ENCODE assay signal across 7 cellular contexts in genomic region chr14:20454359-20454644, GRCh38. TPM values are rescaled to one million over a fixed set of nuclear protein-coding genes. Genes with fewer than 3 reads are reported as not detected.
A peak's percentile ranks its signal among the peaks of the same experiment; 100 is the strongest.
DNase-seq lines count a peak whose midpoint lies in the region; FAIRE-seq and TF ChIP-seq lines count a peak whose summit lies in the region.
"Had no signal": no experiment of that assay in that cellular context is flagged by ENCODE, and none has a peak within 500 bp of the region (broad histone marks: within the 10 kb centered on the region; RNA-seq: fewer than 3 reads in every experiment).

No MANE protein-coding gene starts in this region.

- DNase-seq in CD8-positive, alpha-beta memory T cell, result peak; percentile 77 to 90 (median 86)
- DNase-seq in H54 (ENCODE audit: insufficient read length, low spot score) (peak; percentile 25), NCI-H2107 treated with DMSO at 0.1 percent for 48 hours (lab: John Stamatoyannopoulos, UW; ENCODE audit: unreplicated experiment) (peak; percentile 82), dorsolateral prefrontal cortex (peak in 1 of 10 donors; percentile 74), retinal pigment epithelial cell (ENCODE audit: low read depth) (peak; percentile 93), NCI-H2227 treated with DMSO at 0.1 percent for 48 hours (lab: John Stamatoyannopoulos, UW) (no peak)

- H3K27me3 ChIP-seq in CD8-positive, alpha-beta memory T cell (ENCODE audit: insufficient read depth, low read length, poor library complexity, severe bottlenecking), result no peaks in the 10 kb centered on the region
- no peaks in the 10 kb centered on the region for H3K27me3 ChIP-seq in dorsolateral prefrontal cortex

- peak overlapping the region; percentile 78 for H3K4me3 ChIP-seq in CD8-positive, alpha-beta memory T cell (ENCODE audit: low read length)
- H3K4me3 ChIP-seq in dorsolateral prefrontal cortex (peak overlapping the region; percentile 63 to 99 (median 88)), retinal pigment epithelial cell (ENCODE audit: low read length) (peak overlapping the region; percentile 92)

- H3K4me1 Mint-ChIP-seq in CD8-positive, alpha-beta memory T cell, result peaks cover 17 to 32% (median 26%) of the 10 kb centered on the region in 3 donors

- H3K9me3 Mint-ChIP-seq in CD8-positive, alpha-beta memory T cell, result no peaks in the 10 kb centered on the region

- H3K4me3 Mint-ChIP-seq in CD8-positive, alpha-beta memory T cell, result no peak overlapping the region

- no peaks in the 10 kb centered on the region for H3K9me3 ChIP-seq in CD8-positive, alpha-beta memory T cell (ENCODE audit: low read length)

- peaks cover 21% of the 10 kb centered on the region for H3K4me1 ChIP-seq in CD8-positive, alpha-beta memory T cell (ENCODE audit: insufficient read depth, low read length)

- no peak for FAIRE-seq in H54 (lab: Jason Lieb, UNC)

- peak in 1 of 56 donors; percentile 19 for TF ChIP-seq CTCF in dorsolateral prefrontal cortex (IDR thresholded peaks at IDR 0.05 in 54 of 56, conservative IDR thresholded peaks at IDR 0.05 in 2 of 56; ENCODE audit: low read depth in 1 of 56, partially characterized antibody in 56 of 56)
- TF ChIP-seq CTCF in retinal pigment epithelial cell (conservative IDR thresholded peaks at IDR 0.05; ENCODE audit: low read depth, low read length), result no peak

- intact Hi-C loops in dorsolateral prefrontal cortex (cut with DNase I), result loop anchor here in 1 of 2 donors (2.0 kb wide), 1 partner anchor 20 kb away; no protein-coding TSS in a partner anchor

- H3K27ac ChIP-seq in CD8-positive, alpha-beta memory T cell (ENCODE audit: low read depth, low read length), result peak overlapping the region; percentile 87
- H3K27ac ChIP-seq in dorsolateral prefrontal cortex, result peak overlapping the region; percentile 53 to 99 (median 93)

- CTCF ChIA-PET in CD8-positive, alpha-beta memory T cell (lab: Charles Lee), result interaction anchor here (2.5 kb wide), 1 partner anchor 39 kb away, joined by 8 read pairs; no protein-coding TSS in a partner anchor

- no peaks in the 10 kb centered on the region for H3K27me3 Mint-ChIP-seq in CD8-positive, alpha-beta memory T cell

- peaks cover 59% of the 10 kb centered on the region for H3K36me3 ChIP-seq in CD8-positive, alpha-beta memory T cell (ENCODE audit: insufficient read depth, low read length)

- H3K27ac Mint-ChIP-seq in CD8-positive, alpha-beta memory T cell, result no peak overlapping the region

- POLR2A ChIA-PET in CD8-positive, alpha-beta memory T cell (lab: Charles Lee), result interaction anchor here (0.6 to 2.2 kb wide), 2 partner anchors 16 to 786 kb away, joined by 6 to 18 read pairs; partner anchors contain the start of gene PNP

- peaks cover 5 to 30% (median 20%) of the 10 kb centered on the region in 3 donors for H3K36me3 Mint-ChIP-seq in CD8-positive, alpha-beta memory T cell

- TF ChIP-seq POLR2A in H54 (IDR thresholded peaks at IDR 0.05; ENCODE audit: low read depth, low read length), result no peak

RNA-seq across cellular contexts. Expression of gene OSGEP, which starts 0.3 kb away (rescaled TPM):
- 10 to 100 TPM; 58.0 to 58.1 TPM for total RNA-seq in CD8-positive, alpha-beta memory T cell
- 48.9 TPM for polyA plus RNA-seq in CD8-positive, alpha-beta memory T cell
- total RNA-seq in dorsolateral prefrontal cortex, result 10 to 100 TPM; 29.3 to 87.4 (median 51.0) TPM

RNA-seq across cellular contexts. Expression of gene APEX1, which starts 0.7 kb away (rescaled TPM):
- 100 to 1,000 TPM; 242 to 248 TPM for total RNA-seq in CD8-positive, alpha-beta memory T cell
- 117 TPM for polyA plus RNA-seq in CD8-positive, alpha-beta memory T cell
- 100 to 1,000 TPM in 2 of 120 experiments, 10 to 100 TPM in 118; 36.8 to 106 (median 72.0) TPM for total RNA-seq in dorsolateral prefrontal cortex

RNA-seq across cellular contexts. Expression of gene PIP4P1, which starts 6.9 kb away (rescaled TPM):
- 10 to 100 TPM; 29.5 to 33.5 TPM for total RNA-seq in CD8-positive, alpha-beta memory T cell
- 36.4 TPM for polyA plus RNA-seq in CD8-positive, alpha-beta memory T cell
- 10 to 100 TPM; 40.7 to 70.2 (median 53.0) TPM for total RNA-seq in dorsolateral prefrontal cortex

RNA-seq across cellular contexts. Expression of gene PNP, which starts 14.9 kb away (rescaled TPM):
- total RNA-seq in CD8-positive, alpha-beta memory T cell, result 100 to 1,000 TPM; 181 to 188 TPM
- 84.0 TPM for polyA plus RNA-seq in CD8-positive, alpha-beta memory T cell
- total RNA-seq in dorsolateral prefrontal cortex, result 10 to 100 TPM in 98 of 120 experiments, 1 to 10 TPM in 22; 5.3 to 45.3 (median 14.4) TPM

RNA-seq across cellular contexts. Expression of gene KLHL33, which starts 18.3 kb away (rescaled TPM):
- under 1 TPM; 0.09 TPM for total RNA-seq in CD8-positive, alpha-beta memory T cell
- polyA plus RNA-seq in CD8-positive, alpha-beta memory T cell, result 0.12 TPM
- 1 to 10 TPM in 10 of 120 experiments, under 1 TPM in 110; 0.22 to 1.4 (median 0.63) TPM for total RNA-seq in dorsolateral prefrontal cortex
- total RNA-seq: T-helper 1 cell treated with Interleukin-12 subunit alpha and Interleukin-12 subunit beta and Interleukin-4 antibody, amounts not matched to agents 30 ng/mL and 1 ng/mL, for 36 hours had no signal
